In the genomic region with DNA sequence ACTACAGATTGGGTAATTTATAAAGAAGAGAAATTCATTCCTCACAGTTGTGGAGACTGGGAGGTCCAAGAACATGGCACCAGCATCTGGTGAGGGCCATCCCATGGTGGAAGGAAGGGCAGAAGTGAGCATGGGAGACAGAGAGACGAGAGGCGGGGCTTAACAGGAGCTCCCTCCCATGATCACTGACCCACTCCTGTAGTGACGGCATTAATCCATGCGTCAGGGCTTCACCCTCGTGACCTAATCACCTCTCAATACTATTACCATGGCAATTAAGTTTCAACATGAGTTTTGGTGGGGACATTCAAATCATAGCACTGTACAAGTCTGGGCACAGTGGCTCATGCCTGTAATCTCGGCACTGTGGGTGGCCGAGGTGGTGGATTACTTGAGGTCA, we compare ENCODE assay signal across 23 cellular contexts.
"Had no signal": no experiment of that assay in that cellular context is flagged by ENCODE, and none has a peak within 500 bp of the region (broad histone marks: within the 10 kb centered on the region; RNA-seq: fewer than 3 reads in every experiment).

No MANE protein-coding gene starts in this region.

- H2AFZ ChIP-seq: neural progenitor cell, parathyroid adenoma had no signal

- H3K9me3 ChIP-seq: ovary, psoas muscle, right lobe of liver, sigmoid colon, stomach, thoracic aorta, thyroid gland, tibial nerve, upper lobe of right lung, uterus had no signal

- H3K36me3 ChIP-seq: neural progenitor cell, ovary, right lobe of liver, uterus had no signal

- H3K4me2 ChIP-seq: neural progenitor cell had no signal

- DNase-seq: naive thymus-derived CD4-positive, alpha-beta T cell; natural killer cell; occipital lobe; ovary; psoas muscle; right cardiac atrium; right lobe of liver; sigmoid colon; small intestine; stimulated activated CD4-positive, alpha-beta T cell treated with anti-CD3 and anti-CD28 coated beads, Interleukin-12 subunit alpha, Interleukin-12 subunit beta, amount 100 ng/mL, for 4 hours; stimulated activated CD4-positive, alpha-beta T cell treated with anti-CD3 and anti-CD28 coated beads, Interleukin-1b, Interleukin-23, amount 100 ng/mL, for 48 hours; stimulated activated CD4-positive, alpha-beta T cell treated with anti-CD3 and anti-CD28 coated beads, Interleukin-4, amount 100 ng/mL, for 24 hours; stimulated activated naive B cell treated with anti-CD40 and anti-IgM and Interleukin-4, amounts not matched to agents 10 μg/mL and 1 μg/mL and 100 μg/mL, for 72 hours; stimulated activated naive CD4-positive, alpha-beta T cell treated with Interleukin-2 at 50 U/mL for 16 hours; stomach; thyroid gland; upper lobe of right lung; uterus had no signal

- H3K27me3 ChIP-seq: neural progenitor cell, ovary, right lobe of liver, sigmoid colon, stomach, thyroid gland, tibial nerve, upper lobe of right lung, uterus had no signal

- H3K4me1 ChIP-seq: neural progenitor cell, parathyroid adenoma, psoas muscle, right lobe of liver, sigmoid colon, stomach, thyroid gland, tibial nerve, upper lobe of right lung, uterus had no signal

- H3K4me3 ChIP-seq: neural progenitor cell, ovary, psoas muscle, right lobe of liver, sigmoid colon, stomach, thoracic aorta, thyroid gland, tibial nerve, upper lobe of right lung, uterus had no signal

- ATAC-seq: naive thymus-derived CD4-positive, alpha-beta T cell; natural killer cell; psoas muscle; right cardiac atrium; right lobe of liver; stimulated activated effector memory CD8-positive, alpha-beta T cell treated with anti-CD3 and anti-CD28 coated beads, Interleukin-12 subunit alpha, Interleukin-12 subunit beta, amount 100 ng/mL, for 72 hours; stimulated activated naive B cell treated with anti-CD40 and anti-IgM and Interleukin-4, amounts not matched to agents 10 μg/mL and 1 μg/mL and 100 μg/mL, for 72 hours; upper lobe of right lung had no signal

- H3K27ac ChIP-seq: neural progenitor cell, ovary, parathyroid adenoma, psoas muscle, right lobe of liver, sigmoid colon, stomach, thoracic aorta, thyroid gland, tibial nerve, upper lobe of right lung, uterus had no signal

- H3K9ac ChIP-seq: neural progenitor cell, parathyroid adenoma had no signal

- FAIRE-seq: small intestine had no signal
